Comparison of ENCODE assay signal across 12 cellular contexts in genomic region chr10:14758994-14759664, GRCh38. TPM values are rescaled to one million over a fixed set of nuclear protein-coding genes. Genes with fewer than 3 reads are reported as not detected.
DNase-seq lines count a peak whose midpoint lies in the region; ATAC-seq and TF ChIP-seq lines count a peak whose summit lies in the region.
"Had no signal": no experiment of that assay in that cellular context is flagged by ENCODE, and none has a peak within 500 bp of the region (broad histone marks: within the 10 kb centered on the region; RNA-seq: fewer than 3 reads in every experiment).

No MANE protein-coding gene starts in this region.

- H3K9me3 Mint-ChIP-seq in MCF 10A (ENCODE audit: unreplicated experiment), result no peaks in the 10 kb centered on the region
- no peaks in the 10 kb centered on the region for H3K9me3 Mint-ChIP-seq in activated T-cell treated with anti-CD3 and anti-CD28 coated beads, Interleukin-2, amount 50 U/mL, for 72 hours
- H3K9me3 Mint-ChIP-seq: activated T-helper 2 cell treated with anti-CD3 and anti-CD28 coated beads, Interferon-gamma antibody, Interleukin-2, Interleukin-4, amounts not matched to agents 10 μg/mL and 5 μg/mL and 100 μg/mL, durations not matched to agents 14 hours and 24 hours and 36 hours; T-helper 1 cell treated with Interleukin-12 subunit alpha and Interleukin-12 subunit beta and Interleukin-4 antibody, amounts not matched to agents 30 μg/mL and 1 μg/mL, for 36 hours had no signal

- no peaks in the 10 kb centered on the region for H3K4me1 ChIP-seq in breast epithelium
- H3K4me1 ChIP-seq: gastrocnemius medialis had no signal

- H3K4me3 ChIP-seq in breast epithelium, result no peak overlapping the region
- H3K4me3 ChIP-seq in coronary artery, result no peak overlapping the region
- H3K4me3 ChIP-seq: gastrocnemius medialis had no signal

- no peaks in the 10 kb centered on the region for H3K36me3 ChIP-seq in breast epithelium
- H3K36me3 ChIP-seq: gastrocnemius medialis had no signal

- H3K27me3 ChIP-seq in breast epithelium, result no peaks in the 10 kb centered on the region
- H3K27me3 ChIP-seq: gastrocnemius medialis had no signal

- no peaks in the 10 kb centered on the region for H3K27me3 Mint-ChIP-seq in MCF 10A (ENCODE audit: insufficient read depth, unreplicated experiment)
- H3K27me3 Mint-ChIP-seq in activated T-cell treated with anti-CD3 and anti-CD28 coated beads, Interleukin-2, amount 50 U/mL, for 72 hours (ENCODE audit: low read depth), result no peaks in the 10 kb centered on the region

- CTCF ChIA-PET in MCF 10A (lab: Yijun Ruan, JAX), result no interaction called here

- H3K27ac Mint-ChIP-seq in MCF 10A (ENCODE audit: low read depth, unreplicated experiment), result no peak overlapping the region
- H3K27ac Mint-ChIP-seq in activated T-cell treated with anti-CD3 and anti-CD28 coated beads, Interleukin-2, amount 50 U/mL, for 72 hours, result no peak overlapping the region
- H3K27ac Mint-ChIP-seq: activated T-helper 2 cell treated with anti-CD3 and anti-CD28 coated beads, Interferon-gamma antibody, Interleukin-2, Interleukin-4, amounts not matched to agents 10 μg/mL and 5 μg/mL and 100 μg/mL, durations not matched to agents 14 hours and 24 hours and 36 hours; T-helper 1 cell treated with Interleukin-12 subunit alpha and Interleukin-12 subunit beta and Interleukin-4 antibody, amounts not matched to agents 30 μg/mL and 1 μg/mL, for 36 hours had no signal

- TF ChIP-seq POLR2A in breast epithelium (IDR thresholded peaks at IDR 0.05), result no peak

- intact Hi-C loops in MCF 10A (cut with micrococcal nuclease), result no loop called here
- intact Hi-C loops in breast epithelium (cut with DNase I; ENCODE audit: low total_unique reads), result no loop called here

- DNase-seq in MCF 10A (ENCODE audit: unreplicated experiment) (peak; percentile 14), breast epithelium (ENCODE audit: low spot score in 2 of 2) (no peak), NCI-H2107 (lab: John Stamatoyannopoulos, UW) (no peak), coronary artery (ENCODE audit: low spot score) (no peak)
- peak in 1 of 2 donors; percentile 19 for DNase-seq in activated T-cell treated with anti-CD3 and anti-CD28 coated beads, Interleukin-2, amount 50 U/mL, for 72 hours
- peak; percentile 7 to 13 for DNase-seq in stimulated activated CD4-positive, alpha-beta T cell treated with anti-CD3 and anti-CD28 coated beads, Interleukin-4, amount 100 ng/mL, for 4 hours
- DNase-seq: gastrocnemius medialis, NCI-H510A treated with DMSO at 0.1 percent for 48 hours had no signal

- H3K4me3 Mint-ChIP-seq in MCF 10A (ENCODE audit: unreplicated experiment), result no peak overlapping the region
- H3K4me3 Mint-ChIP-seq in activated T-cell treated with anti-CD3 and anti-CD28 coated beads, Interleukin-2, amount 50 U/mL, for 72 hours, result no peak overlapping the region
- H3K4me3 Mint-ChIP-seq: T-helper 1 cell treated with Interleukin-12 subunit alpha and Interleukin-12 subunit beta and Interleukin-4 antibody, amounts not matched to agents 30 μg/mL and 1 μg/mL, for 36 hours had no signal

- no peak for TF ChIP-seq CTCF in MCF 10A (IDR thresholded peaks at IDR 0.05; ENCODE audit: unreplicated experiment)
- no peak for TF ChIP-seq CTCF in breast epithelium (IDR thresholded peaks at IDR 0.05)
- TF ChIP-seq CTCF in LNCAP (IDR thresholded peaks at IDR 0.05), result peak; percentile 57
- TF ChIP-seq CTCF in coronary artery (IDR thresholded peaks at IDR 0.05), result no peak

- H3K36me3 Mint-ChIP-seq in MCF 10A (ENCODE audit: insufficient read depth, unreplicated experiment), result no peaks in the 10 kb centered on the region
- no peaks in the 10 kb centered on the region for H3K36me3 Mint-ChIP-seq in activated T-cell treated with anti-CD3 and anti-CD28 coated beads, Interleukin-2, amount 50 U/mL, for 72 hours (ENCODE audit: insufficient read depth in 2 of 2)

- POLR2A ChIA-PET in MCF 10A (lab: Yijun Ruan, JAX), result no interaction called here

- H3K9me3 ChIP-seq in breast epithelium, result no peaks in the 10 kb centered on the region
- H3K9me3 ChIP-seq: gastrocnemius medialis had no signal

- H3K4me1 Mint-ChIP-seq in MCF 10A (ENCODE audit: insufficient read depth, unreplicated experiment), result no peaks in the 10 kb centered on the region
- H3K4me1 Mint-ChIP-seq in activated T-cell treated with anti-CD3 and anti-CD28 coated beads, Interleukin-2, amount 50 U/mL, for 72 hours (ENCODE audit: low read depth), result peaks cover 12% of the 10 kb centered on the region

- peak; percentile 33 to 53 for ATAC-seq in activated T-cell treated with anti-CD3 and anti-CD28 coated beads, Interleukin-2, amount 50 U/mL, for 72 hours (replicated peaks in 1 of 2)
- no peak for ATAC-seq in HG03095 (IDR thresholded peaks at IDR 0.05; ENCODE audit: unreplicated experiment)
- ATAC-seq: gastrocnemius medialis had no signal

- H3K27ac ChIP-seq in breast epithelium, result no peak overlapping the region
- no peak overlapping the region for H3K27ac ChIP-seq in coronary artery
- H3K27ac ChIP-seq: gastrocnemius medialis had no signal

- no TSS peak for BruUV-seq in MCF 10A (replicated peaks; lab: Mats Ljungman, UMichigan)

RNA-seq across cellular contexts. Expression of gene FAM107B, which starts 15.6 kb away (rescaled TPM):
- total RNA-seq in MCF 10A (2022) (32.1 and 41.3 TPM in 2 replicates), breast epithelium (10 to 100 TPM; 30.8 to 56.1 (median 51.8) TPM)
- 100 to 1,000 TPM; 163 to 180 TPM for total RNA-seq in activated T-cell treated with anti-CD3 and anti-CD28 coated beads, Interleukin-2, amount 50 U/mL, for 72 hours

Comparison
In these comparisons a context has a peak if more than half of its experiments do, and no peak if none do; other contexts are left out.
1. DNase-seq: peak in MCF 10A (single experiment) and stimulated activated CD4-positive, alpha-beta T cell treated with anti-CD3 and anti-CD28 coated beads, Interleukin-4, amount 100 ng/mL, for 4 hours (2 of 2); none in breast epithelium (0 of 2), NCI-H2107 (single experiment) and coronary artery (single experiment).